1 cellular context compared by ENCODE assay signal in the genomic region with DNA sequence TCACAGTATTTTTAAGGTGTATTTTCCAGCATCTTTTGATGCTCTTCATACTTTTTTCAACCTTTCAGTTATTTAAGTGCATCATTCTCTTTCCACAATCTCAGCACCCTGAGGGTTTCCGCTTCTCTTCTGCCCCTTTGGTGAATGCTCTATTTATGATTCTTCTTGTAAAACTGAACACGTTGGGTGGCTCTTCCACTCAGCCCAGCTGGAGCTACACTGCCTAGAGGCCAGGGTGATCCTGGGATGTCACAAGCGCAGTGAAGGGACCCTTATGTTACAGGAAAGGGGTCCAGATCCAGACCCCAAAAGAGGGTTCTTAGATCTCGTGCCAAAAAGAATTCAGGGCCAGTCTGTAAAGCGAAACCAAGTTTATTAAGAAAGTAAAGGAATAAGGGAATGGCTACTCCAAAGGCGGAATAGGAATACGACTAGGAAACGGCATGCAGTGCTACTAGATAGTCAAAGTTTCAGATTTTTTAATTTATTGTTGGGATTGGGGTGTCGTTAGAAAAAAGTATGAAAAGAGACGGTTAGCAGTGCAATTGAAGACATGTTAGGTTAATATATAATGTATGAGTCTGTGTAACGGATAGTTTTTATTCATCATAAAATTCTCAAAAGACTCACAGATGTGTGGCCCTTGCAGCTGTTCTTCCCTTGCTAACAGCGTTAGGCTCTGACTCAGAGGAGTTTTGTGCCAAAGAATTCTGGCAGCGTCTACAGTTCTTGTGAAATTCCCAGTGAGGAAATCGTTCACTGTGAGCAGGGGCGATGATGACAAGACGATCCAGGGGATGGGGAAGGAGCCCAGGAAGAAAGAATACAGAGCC.
TF ChIP-seq lines count a peak whose summit lies in the region.

No MANE protein-coding gene starts in this region.

TF ChIP-seq in SK-N-SH, 30 proteins besides CTCF, POLR2A, EP300 and RAD21 (continued from another document):
- TF ChIP-seq, protein P1, sequence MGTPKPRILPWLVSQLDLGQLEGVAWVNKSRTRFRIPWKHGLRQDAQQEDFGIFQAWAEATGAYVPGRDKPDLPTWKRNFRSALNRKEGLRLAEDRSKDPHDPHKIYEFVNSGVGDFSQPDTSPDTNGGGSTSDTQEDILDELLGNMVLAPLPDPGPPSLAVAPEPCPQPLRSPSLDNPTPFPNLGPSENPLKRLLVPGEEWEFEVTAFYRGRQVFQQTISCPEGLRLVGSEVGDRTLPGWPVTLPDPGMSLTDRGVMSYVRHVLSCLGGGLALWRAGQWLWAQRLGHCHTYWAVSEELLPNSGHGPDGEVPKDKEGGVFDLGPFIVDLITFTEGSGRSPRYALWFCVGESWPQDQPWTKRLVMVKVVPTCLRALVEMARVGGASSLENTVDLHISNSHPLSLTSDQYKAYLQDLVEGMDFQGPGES (IDR thresholded peaks at IDR 0.05; ENCODE audit: low read depth, low read length) = no peak
- TF ChIP-seq RCOR1 (IDR thresholded peaks at IDR 0.05; ENCODE audit: low read length) = no peak
- TF ChIP-seq RFX5 (IDR thresholded peaks at IDR 0.05; ENCODE audit: low read length) = no peak
- TF ChIP-seq MXI1 (IDR thresholded peaks at IDR 0.05; ENCODE audit: low read depth, low read length) = no peak
- TF ChIP-seq FOXM1 (IDR thresholded peaks at IDR 0.05; ENCODE audit: low read depth) = no peak
- no peak for TF ChIP-seq POLR2AphosphoS5 (IDR thresholded peaks at IDR 0.05; ENCODE audit: low read depth, low read length)
- TF ChIP-seq SIN3A (IDR thresholded peaks at IDR 0.05; ENCODE audit: borderline replicate concordance, low read depth, low read length) = no peak
- peak; percentile 39 for TF ChIP-seq JUND (IDR thresholded peaks at IDR 0.05)
- peak; percentile 91 for TF ChIP-seq NFIC (IDR thresholded peaks at IDR 0.05; ENCODE audit: borderline replicate concordance)
- TF ChIP-seq, protein P2, sequence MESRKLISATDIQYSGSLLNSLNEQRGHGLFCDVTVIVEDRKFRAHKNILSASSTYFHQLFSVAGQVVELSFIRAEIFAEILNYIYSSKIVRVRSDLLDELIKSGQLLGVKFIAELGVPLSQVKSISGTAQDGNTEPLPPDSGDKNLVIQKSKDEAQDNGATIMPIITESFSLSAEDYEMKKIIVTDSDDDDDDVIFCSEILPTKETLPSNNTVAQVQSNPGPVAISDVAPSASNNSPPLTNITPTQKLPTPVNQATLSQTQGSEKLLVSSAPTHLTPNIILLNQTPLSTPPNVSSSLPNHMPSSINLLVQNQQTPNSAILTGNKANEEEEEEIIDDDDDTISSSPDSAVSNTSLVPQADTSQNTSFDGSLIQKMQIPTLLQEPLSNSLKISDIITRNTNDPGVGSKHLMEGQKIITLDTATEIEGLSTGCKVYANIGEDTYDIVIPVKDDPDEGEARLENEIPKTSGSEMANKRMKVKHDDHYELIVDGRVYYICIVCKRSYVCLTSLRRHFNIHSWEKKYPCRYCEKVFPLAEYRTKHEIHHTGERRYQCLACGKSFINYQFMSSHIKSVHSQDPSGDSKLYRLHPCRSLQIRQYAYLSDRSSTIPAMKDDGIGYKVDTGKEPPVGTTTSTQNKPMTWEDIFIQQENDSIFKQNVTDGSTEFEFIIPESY (IDR thresholded peaks at IDR 0.05; ENCODE audit: borderline replicate concordance, low read depth) = no peak
- TF ChIP-seq FOXJ3 (CRISPR knock-in tag; IDR thresholded peaks at IDR 0.05) = no peak
- TF ChIP-seq USF2 (IDR thresholded peaks at IDR 0.05; ENCODE audit: borderline replicate concordance, low read depth, low read length) = no peak
- TF ChIP-seq GATA2 (CRISPR knock-in tag; IDR thresholded peaks at IDR 0.05) = no peak
- TF ChIP-seq YY1 (IDR thresholded peaks at IDR 0.05; ENCODE audit: low read depth) = no peak
- TF ChIP-seq ELF1 (IDR thresholded peaks at IDR 0.05) = no peak
- TF ChIP-seq, protein P3, sequence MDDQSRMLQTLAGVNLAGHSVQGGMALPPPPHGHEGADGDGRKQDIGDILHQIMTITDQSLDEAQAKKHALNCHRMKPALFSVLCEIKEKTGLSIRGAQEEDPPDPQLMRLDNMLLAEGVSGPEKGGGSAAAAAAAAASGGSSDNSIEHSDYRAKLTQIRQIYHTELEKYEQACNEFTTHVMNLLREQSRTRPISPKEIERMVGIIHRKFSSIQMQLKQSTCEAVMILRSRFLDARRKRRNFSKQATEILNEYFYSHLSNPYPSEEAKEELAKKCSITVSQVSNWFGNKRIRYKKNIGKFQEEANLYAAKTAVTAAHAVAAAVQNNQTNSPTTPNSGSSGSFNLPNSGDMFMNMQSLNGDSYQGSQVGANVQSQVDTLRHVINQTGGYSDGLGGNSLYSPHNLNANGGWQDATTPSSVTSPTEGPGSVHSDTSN (IDR thresholded peaks at IDR 0.05) = peak; percentile 31; the same call in 1 of the 2 replicates
- TF ChIP-seq TCF12 (IDR thresholded peaks at IDR 0.05) = peak; percentile 79
- no peak for TF ChIP-seq RXRA (IDR thresholded peaks at IDR 0.05; ENCODE audit: borderline replicate concordance, low read depth)
- peak; percentile 73 for TF ChIP-seq FOSL2 (IDR thresholded peaks at IDR 0.05; ENCODE audit: borderline replicate concordance, low read depth)
- TF ChIP-seq TAF1 (IDR thresholded peaks at IDR 0.05; ENCODE audit: borderline replicate concordance, low read depth, low read length) = no peak
- TF ChIP-seq USF1 (IDR thresholded peaks at IDR 0.05; ENCODE audit: borderline replicate concordance, low read depth) = no peak
- TF ChIP-seq SMC3 (IDR thresholded peaks at IDR 0.05; ENCODE audit: low read depth, low read length) = no peak
